Comparison of ENCODE assay signal across 36 cellular contexts in the genomic region with DNA sequence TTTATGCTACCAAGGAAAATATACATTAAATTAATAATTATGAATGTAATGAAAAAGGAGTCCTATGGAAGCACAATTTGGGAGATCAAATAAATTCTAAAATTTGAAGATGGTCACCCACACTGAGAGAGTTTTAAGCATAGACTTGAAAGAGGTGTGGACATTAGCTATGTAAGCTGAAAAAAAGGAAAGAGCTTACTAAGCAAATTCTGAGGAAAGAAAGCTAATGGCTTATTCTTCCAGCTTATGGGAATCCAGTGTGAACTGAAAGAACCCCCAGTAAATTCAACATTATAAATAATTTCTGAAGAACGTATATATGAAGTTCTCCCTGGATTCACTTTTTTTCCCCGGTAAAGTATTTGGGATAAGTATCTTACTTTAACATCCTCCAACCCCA.
"Had no signal": no experiment of that assay in that cellular context is flagged by ENCODE, and none has a peak within 500 bp of the region (broad histone marks: within the 10 kb centered on the region; RNA-seq: fewer than 3 reads in every experiment).

No MANE protein-coding gene starts in this region.

- H3K27ac ChIP-seq: ascending aorta, cardiac muscle cell, VCaP had no signal

- H3K4me1 ChIP-seq: ascending aorta had no signal

- H3K27me3 ChIP-seq: ascending aorta, cardiac muscle cell had no signal

- H3K4me1 Mint-ChIP-seq: activated B cell treated with CpG ODN at 0.5 μM for 24 hours had no signal

- H3K36me3 Mint-ChIP-seq: activated CD4-positive, alpha-beta memory T cell treated with anti-CD3 and anti-CD28 coated beads for 36 hours; activated naive CD4-positive, alpha-beta T cell treated with anti-CD3 and anti-CD28 coated beads, Interleukin-2, amount 10 ng/mL, durations not matched to agents 7 days and 5 days; activated naive CD4-positive, alpha-beta T cell treated with anti-CD3 and anti-CD28 coated beads, Interleukin-2, amount 50 U/mL, for 24 hours; activated naive CD8-positive, alpha-beta T cell; activated naive CD8-positive, alpha-beta T cell treated with anti-CD3 and anti-CD28 coated beads, Interleukin-2, amount 10 ng/mL, durations not matched to agents 7 days and 5 days; brain had no signal

- DNase-seq: activated B cell treated with CpG ODN at 0.5 μM for 24 hours; activated CD4-positive, alpha-beta memory T cell treated with anti-CD3 and anti-CD28 coated beads for 36 hours; activated CD4-positive, alpha-beta T cell treated with anti-CD3 and anti-CD28 coated beads for 4 hours; activated CD4-positive, alpha-beta T cell treated with anti-CD3 and anti-CD28 coated beads, Interleukin-2, amount 10 ng/mL, durations not matched to agents 24 days and 14 days; activated CD4-positive, alpha-beta T cell treated with anti-CD3 and anti-CD28 coated beads, Interleukin-2, amount 50 U/mL, for 1 hour; activated CD4-positive, alpha-beta T cell treated with anti-CD3 and anti-CD28 coated beads, Interleukin-2, amount 50 U/mL, for 4 hours; activated CD4-positive, CD25-positive, alpha-beta regulatory T cell treated with anti-CD3 and anti-CD28 coated beads, Interleukin-2, amount 50 U/mL, for 72 hours; activated CD8-positive, alpha-beta memory T cell treated with anti-CD3 and anti-CD28 coated beads, Interleukin-2, amount 50 U/mL, for 4 hours; activated CD8-positive, alpha-beta T cell treated with anti-CD3 and anti-CD28 coated beads for 36 hours; activated effector memory CD4-positive, alpha-beta T cell treated with Interleukin-2 at 50 U/mL for 16 hours; activated gamma-delta T cell; activated naive CD4-positive, alpha-beta T cell treated with anti-CD3 and anti-CD28 coated beads, Interleukin-2, amount 10 ng/mL, durations not matched to agents 7 days and 5 days; activated naive CD4-positive, alpha-beta T cell treated with Interleukin-2 at 50 U/mL for 16 hours; activated naive CD8-positive, alpha-beta T cell treated with anti-CD3 and anti-CD28 coated beads, Interleukin-2, amount 10 ng/mL, durations not matched to agents 7 days and 5 days; activated naive CD8-positive, alpha-beta T cell treated with anti-CD3 and anti-CD28 coated beads, Interleukin-2, amount 50 U/mL, for 24 hours; activated T-cell treated with anti-CD3 and anti-CD28 coated beads for 4 hours; activated T-cell treated with anti-CD3 and anti-CD28 coated beads, Interleukin-2, amount 50 U/mL, for 1 hour; activated T-cell treated with anti-CD3 and anti-CD28 coated beads, Interleukin-2, amount 50 U/mL, for 48 hours; amygdala; anterior cingulate cortex; caudate nucleus; cerebellar nuclear complex; T-helper 2 cell; T-helper 9 cell had no signal

- H3K36me3 ChIP-seq: ascending aorta, cardiac muscle cell had no signal

- FAIRE-seq: bronchial epithelial cell, TTC549 had no signal

- H3K9me3 Mint-ChIP-seq: activated B cell treated with CpG ODN at 0.5 μM for 24 hours; activated CD4-positive, alpha-beta memory T cell treated with anti-CD3 and anti-CD28 coated beads for 36 hours; activated CD8-positive, alpha-beta T cell treated with anti-CD3 and anti-CD28 coated beads for 36 hours; activated naive CD4-positive, alpha-beta T cell treated with anti-CD3 and anti-CD28 coated beads, Interleukin-2, amount 10 ng/mL, durations not matched to agents 7 days and 5 days; activated naive CD4-positive, alpha-beta T cell treated with anti-CD3 and anti-CD28 coated beads, Interleukin-2, amount 50 U/mL, for 24 hours; activated naive CD8-positive, alpha-beta T cell treated with anti-CD3 and anti-CD28 coated beads, Interleukin-2, amount 50 U/mL, for 24 hours; activated T-helper 2 cell treated with anti-CD3 and anti-CD28 coated beads, Interferon-gamma antibody, Interleukin-2, Interleukin-4, amounts not matched to agents 10 μg/mL and 5 μg/mL and 100 μg/mL, durations not matched to agents 14 hours and 24 hours and 36 hours had no signal

- H3K4me3 Mint-ChIP-seq: activated B cell treated with CpG ODN at 0.5 μM for 24 hours; activated CD4-positive, alpha-beta memory T cell treated with anti-CD3 and anti-CD28 coated beads for 36 hours; activated CD4-positive, alpha-beta T cell treated with anti-CD3 and anti-CD28 coated beads, Interleukin-2, amount 10 ng/mL, durations not matched to agents 24 days and 14 days; activated CD8-positive, alpha-beta T cell treated with anti-CD3 and anti-CD28 coated beads for 36 hours; activated naive CD4-positive, alpha-beta T cell treated with anti-CD3 and anti-CD28 coated beads, Interleukin-2, amount 10 ng/mL, durations not matched to agents 7 days and 5 days; activated naive CD4-positive, alpha-beta T cell treated with anti-CD3 and anti-CD28 coated beads, Interleukin-2, amount 50 U/mL, for 24 hours; activated naive CD8-positive, alpha-beta T cell; activated naive CD8-positive, alpha-beta T cell treated with anti-CD3 and anti-CD28 coated beads, Interleukin-2, amount 10 ng/mL, durations not matched to agents 7 days and 5 days; activated naive CD8-positive, alpha-beta T cell treated with anti-CD3 and anti-CD28 coated beads, Interleukin-2, amount 50 U/mL, for 24 hours; brain; central memory CD8-positive, alpha-beta T cell; T-helper 1 cell treated with Interleukin-12 subunit alpha and Interleukin-12 subunit beta and Interleukin-4 antibody, amounts not matched to agents 30 μg/mL and 1 μg/mL, for 36 hours; T-helper 2 cell treated with Interferon-gamma antibody and Interleukin-4, amounts not matched to agents 5 μg/mL and 100 μg/mL, for 36 hours had no signal

- H3K9me3 ChIP-seq: ascending aorta had no signal

- H3K27me3 Mint-ChIP-seq: activated B cell treated with CpG ODN at 0.5 μM for 24 hours; activated naive CD4-positive, alpha-beta T cell treated with anti-CD3 and anti-CD28 coated beads, Interleukin-2, amount 50 U/mL, for 24 hours; activated naive CD8-positive, alpha-beta T cell treated with anti-CD3 and anti-CD28 coated beads, Interleukin-2, amount 50 U/mL, for 24 hours; central memory CD8-positive, alpha-beta T cell had no signal

- H3K4me3 ChIP-seq: ascending aorta, cardiac muscle cell had no signal

- ATAC-seq: activated CD8-positive, alpha-beta T cell treated with anti-CD3 and anti-CD28 coated beads for 36 hours; activated naive CD8-positive, alpha-beta T cell treated with anti-CD3 and anti-CD28 coated beads, Interleukin-2, amount 50 U/mL, for 24 hours had no signal
